In the genomic region with DNA sequence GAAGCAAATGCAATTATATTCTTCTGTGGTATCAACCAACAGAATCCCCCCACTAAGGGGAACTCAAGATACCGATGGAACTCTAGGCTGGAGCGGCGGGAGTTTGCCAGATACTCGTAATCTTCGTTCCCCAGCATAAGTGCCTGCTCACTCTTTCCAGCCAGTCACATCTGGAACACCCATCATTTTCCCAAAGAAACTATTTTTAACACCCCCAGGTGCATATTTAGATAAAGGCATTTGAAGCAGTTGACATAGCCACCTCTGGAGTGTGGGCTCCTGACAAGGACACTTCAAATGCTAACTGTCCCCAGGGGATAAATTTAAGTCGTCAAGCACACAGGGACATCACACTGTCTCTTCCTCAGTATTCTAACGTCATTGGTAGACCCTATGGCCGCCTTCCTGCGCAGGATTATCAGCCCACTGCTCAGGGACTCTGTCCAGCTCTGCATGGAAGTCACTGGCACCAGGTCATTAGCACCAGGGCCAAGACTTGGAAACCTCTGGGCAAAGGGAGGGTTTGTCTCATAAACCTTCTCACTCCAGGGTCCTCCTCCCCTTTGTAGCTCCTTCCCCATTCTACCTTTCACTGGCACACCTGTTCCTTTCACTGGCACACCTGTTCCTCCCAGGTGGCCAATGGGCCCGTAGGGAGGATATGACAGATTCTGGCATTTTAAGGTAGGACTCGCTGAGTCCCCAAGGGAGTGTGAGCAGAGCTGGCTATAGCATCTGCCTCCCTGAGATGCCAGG, we compare ENCODE assay signal across 1 cellular context.
TF ChIP-seq lines count a peak whose summit lies in the region.

No MANE protein-coding gene starts in this region.

TF ChIP-seq in K562, 482 proteins besides CTCF, POLR2A, EP300 and RAD21 (continued from another document and continues in another):
- TF ChIP-seq ZNF639 (CRISPR knock-in tag; conservative IDR thresholded peaks at IDR 0.05 in 1 of 2, IDR thresholded peaks at IDR 0.05 in 1 of 2), result peak in 1 of 2 experiments; percentile 55; a peak in 1 of 4 replicates
- TF ChIP-seq L3MBTL2 (IDR thresholded peaks at IDR 0.05), result peak; percentile 38
- peak; percentile 23 for TF ChIP-seq FOS (IDR thresholded peaks at IDR 0.05; ENCODE audit: extremely low read depth, insufficient read length)
- peak; percentile 82; the same call in 1 of the 2 replicates for TF ChIP-seq NCOA1 (IDR thresholded peaks at IDR 0.05; ENCODE audit: low read depth)
- peak; percentile 95 for TF ChIP-seq FOSL1 (tag; conservative IDR thresholded peaks at IDR 0.05)
- TF ChIP-seq, protein P1, sequence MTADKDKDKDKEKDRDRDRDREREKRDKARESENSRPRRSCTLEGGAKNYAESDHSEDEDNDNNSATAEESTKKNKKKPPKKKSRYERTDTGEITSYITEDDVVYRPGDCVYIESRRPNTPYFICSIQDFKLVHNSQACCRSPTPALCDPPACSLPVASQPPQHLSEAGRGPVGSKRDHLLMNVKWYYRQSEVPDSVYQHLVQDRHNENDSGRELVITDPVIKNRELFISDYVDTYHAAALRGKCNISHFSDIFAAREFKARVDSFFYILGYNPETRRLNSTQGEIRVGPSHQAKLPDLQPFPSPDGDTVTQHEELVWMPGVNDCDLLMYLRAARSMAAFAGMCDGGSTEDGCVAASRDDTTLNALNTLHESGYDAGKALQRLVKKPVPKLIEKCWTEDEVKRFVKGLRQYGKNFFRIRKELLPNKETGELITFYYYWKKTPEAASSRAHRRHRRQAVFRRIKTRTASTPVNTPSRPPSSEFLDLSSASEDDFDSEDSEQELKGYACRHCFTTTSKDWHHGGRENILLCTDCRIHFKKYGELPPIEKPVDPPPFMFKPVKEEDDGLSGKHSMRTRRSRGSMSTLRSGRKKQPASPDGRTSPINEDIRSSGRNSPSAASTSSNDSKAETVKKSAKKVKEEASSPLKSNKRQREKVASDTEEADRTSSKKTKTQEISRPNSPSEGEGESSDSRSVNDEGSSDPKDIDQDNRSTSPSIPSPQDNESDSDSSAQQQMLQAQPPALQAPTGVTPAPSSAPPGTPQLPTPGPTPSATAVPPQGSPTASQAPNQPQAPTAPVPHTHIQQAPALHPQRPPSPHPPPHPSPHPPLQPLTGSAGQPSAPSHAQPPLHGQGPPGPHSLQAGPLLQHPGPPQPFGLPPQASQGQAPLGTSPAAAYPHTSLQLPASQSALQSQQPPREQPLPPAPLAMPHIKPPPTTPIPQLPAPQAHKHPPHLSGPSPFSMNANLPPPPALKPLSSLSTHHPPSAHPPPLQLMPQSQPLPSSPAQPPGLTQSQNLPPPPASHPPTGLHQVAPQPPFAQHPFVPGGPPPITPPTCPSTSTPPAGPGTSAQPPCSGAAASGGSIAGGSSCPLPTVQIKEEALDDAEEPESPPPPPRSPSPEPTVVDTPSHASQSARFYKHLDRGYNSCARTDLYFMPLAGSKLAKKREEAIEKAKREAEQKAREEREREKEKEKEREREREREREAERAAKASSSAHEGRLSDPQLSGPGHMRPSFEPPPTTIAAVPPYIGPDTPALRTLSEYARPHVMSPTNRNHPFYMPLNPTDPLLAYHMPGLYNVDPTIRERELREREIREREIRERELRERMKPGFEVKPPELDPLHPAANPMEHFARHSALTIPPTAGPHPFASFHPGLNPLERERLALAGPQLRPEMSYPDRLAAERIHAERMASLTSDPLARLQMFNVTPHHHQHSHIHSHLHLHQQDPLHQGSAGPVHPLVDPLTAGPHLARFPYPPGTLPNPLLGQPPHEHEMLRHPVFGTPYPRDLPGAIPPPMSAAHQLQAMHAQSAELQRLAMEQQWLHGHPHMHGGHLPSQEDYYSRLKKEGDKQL (CRISPR knock-in tag; IDR thresholded peaks at IDR 0.05; ENCODE audit: borderline replicate concordance), result 0 out of 2 replicates have a peak, but pooled peaks have one; percentile 63
- peak; percentile 5 to 78; a peak in 1 of 4 replicates for TF ChIP-seq ETV6 (IDR thresholded peaks at IDR 0.05; ENCODE audit: borderline replicate concordance in 1 of 2, low read depth in 2 of 2, low read length in 1 of 2)
- no peak for TF ChIP-seq ETV6 (CRISPR knock-in tag; IDR thresholded peaks at IDR 0.05; ENCODE audit: borderline replicate concordance)
- TF ChIP-seq ZKSCAN8 (CRISPR knock-in tag; IDR thresholded peaks at IDR 0.05), result peak; percentile 71; the same call in 1 of the 2 replicates
- peak; percentile 8 to 68; a peak in 1 of 4 replicates for TF ChIP-seq FOXK2 (conservative IDR thresholded peaks at IDR 0.05 in 1 of 2, IDR thresholded peaks at IDR 0.05 in 1 of 2; ENCODE audit: low read depth in 2 of 2)
- no peak; the same call in 1 of the 2 replicates for TF ChIP-seq SMAD3 (CRISPR knock-in tag; conservative IDR thresholded peaks at IDR 0.05)
- peak; percentile 94 for TF ChIP-seq FOXM1 (IDR thresholded peaks at IDR 0.05; ENCODE audit: low read depth)
- TF ChIP-seq FOXM1 (CRISPR knock-in tag; IDR thresholded peaks at IDR 0.05; ENCODE audit: low read depth), result no peak
- no peak for TF ChIP-seq ZBTB1 (CRISPR knock-in tag; IDR thresholded peaks at IDR 0.05; ENCODE audit: borderline replicate concordance, low read depth)
- no peak for TF ChIP-seq XRCC4 (IDR thresholded peaks at IDR 0.05; ENCODE audit: extremely low read depth, insufficient read depth, insufficient read length)
- 0 out of 2 replicates have a peak, but pooled peaks have one; percentile 65 for TF ChIP-seq NBN (IDR thresholded peaks at IDR 0.05; ENCODE audit: low read depth)
- TF ChIP-seq MEF2D (tag; conservative IDR thresholded peaks at IDR 0.05; ENCODE audit: low read depth), result peak; percentile 99
- peak; percentile 48; the same call in 1 of the 2 replicates for TF ChIP-seq NR2C1 (IDR thresholded peaks at IDR 0.05)
- TF ChIP-seq NR2C1 (tag; IDR thresholded peaks at IDR 0.05), result peak; percentile 61
- TF ChIP-seq PRDM10 (IDR thresholded peaks at IDR 0.05; ENCODE audit: partially characterized antibody), result peak; percentile 72
- TF ChIP-seq MAFG (tag; conservative IDR thresholded peaks at IDR 0.05), result peak; percentile 50; the same call in 1 of the 2 replicates
- TF ChIP-seq, protein P2, sequence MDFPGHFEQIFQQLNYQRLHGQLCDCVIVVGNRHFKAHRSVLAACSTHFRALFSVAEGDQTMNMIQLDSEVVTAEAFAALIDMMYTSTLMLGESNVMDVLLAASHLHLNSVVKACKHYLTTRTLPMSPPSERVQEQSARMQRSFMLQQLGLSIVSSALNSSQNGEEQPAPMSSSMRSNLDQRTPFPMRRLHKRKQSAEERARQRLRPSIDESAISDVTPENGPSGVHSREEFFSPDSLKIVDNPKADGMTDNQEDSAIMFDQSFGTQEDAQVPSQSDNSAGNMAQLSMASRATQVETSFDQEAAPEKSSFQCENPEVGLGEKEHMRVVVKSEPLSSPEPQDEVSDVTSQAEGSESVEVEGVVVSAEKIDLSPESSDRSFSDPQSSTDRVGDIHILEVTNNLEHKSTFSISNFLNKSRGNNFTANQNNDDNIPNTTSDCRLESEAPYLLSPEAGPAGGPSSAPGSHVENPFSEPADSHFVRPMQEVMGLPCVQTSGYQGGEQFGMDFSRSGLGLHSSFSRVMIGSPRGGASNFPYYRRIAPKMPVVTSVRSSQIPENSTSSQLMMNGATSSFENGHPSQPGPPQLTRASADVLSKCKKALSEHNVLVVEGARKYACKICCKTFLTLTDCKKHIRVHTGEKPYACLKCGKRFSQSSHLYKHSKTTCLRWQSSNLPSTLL (IDR thresholded peaks at IDR 0.05), result no peak
- TF ChIP-seq ZNF766 (CRISPR knock-in tag; conservative IDR thresholded peaks at IDR 0.05), result peak; percentile 55; the same call in 1 of the 2 replicates
- TF ChIP-seq NCOR1 (IDR thresholded peaks at IDR 0.05), result peak; percentile 99
- TF ChIP-seq MAFK (IDR thresholded peaks at IDR 0.05; ENCODE audit: low read length), result peak; percentile 49; the same call in 1 of the 2 replicates
- TF ChIP-seq MEF2A (IDR thresholded peaks at IDR 0.05; ENCODE audit: control insufficient read depth, low read depth, low read length), result peak; percentile 100
- peak; percentile 98 for TF ChIP-seq TCF3 (CRISPR knock-in tag; IDR thresholded peaks at IDR 0.05)
- TF ChIP-seq CXXC5 (CRISPR knock-in tag; IDR thresholded peaks at IDR 0.05), result peak; percentile 82
- TF ChIP-seq BHLHE40 (IDR thresholded peaks at IDR 0.05; ENCODE audit: low read length), result peak; percentile 64
- TF ChIP-seq ARID1B (IDR thresholded peaks at IDR 0.05), result peak; percentile 98
- TF ChIP-seq ARHGAP35 (IDR thresholded peaks at IDR 0.05; ENCODE audit: partially characterized antibody), result peak; percentile 25
- TF ChIP-seq ZBTB7A (IDR thresholded peaks at IDR 0.05; ENCODE audit: borderline replicate concordance, control insufficient read depth, low read depth, low read length), result no peak; the same call in 1 of the 2 replicates
- TF ChIP-seq, protein P3, sequence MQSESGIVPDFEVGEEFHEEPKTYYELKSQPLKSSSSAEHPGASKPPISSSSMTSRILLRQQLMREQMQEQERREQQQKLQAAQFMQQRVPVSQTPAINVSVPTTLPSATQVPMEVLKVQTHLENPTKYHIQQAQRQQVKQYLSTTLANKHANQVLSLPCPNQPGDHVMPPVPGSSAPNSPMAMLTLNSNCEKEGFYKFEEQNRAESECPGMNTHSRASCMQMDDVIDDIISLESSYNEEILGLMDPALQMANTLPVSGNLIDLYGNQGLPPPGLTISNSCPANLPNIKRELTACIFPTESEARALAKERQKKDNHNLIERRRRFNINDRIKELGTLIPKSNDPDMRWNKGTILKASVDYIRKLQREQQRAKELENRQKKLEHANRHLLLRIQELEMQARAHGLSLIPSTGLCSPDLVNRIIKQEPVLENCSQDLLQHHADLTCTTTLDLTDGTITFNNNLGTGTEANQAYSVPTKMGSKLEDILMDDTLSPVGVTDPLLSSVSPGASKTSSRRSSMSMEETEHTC (IDR thresholded peaks at IDR 0.05), result peak; percentile 40; the same call in 1 of the 2 replicates
- no peak for TF ChIP-seq HNRNPLL (IDR thresholded peaks at IDR 0.05; ENCODE audit: low read depth, low read length, poor library complexity, severe bottlenecking)
- TF ChIP-seq SMAD4 (CRISPR knock-in tag; conservative IDR thresholded peaks at IDR 0.05), result peak; percentile 96
- peak; percentile 66; the same call in 1 of the 2 replicates for TF ChIP-seq ZNF584 (CRISPR knock-in tag; IDR thresholded peaks at IDR 0.05; ENCODE audit: low read depth)
- no peak for TF ChIP-seq KAT8 (IDR thresholded peaks at IDR 0.05; ENCODE audit: low read depth)
- TF ChIP-seq, protein P4, sequence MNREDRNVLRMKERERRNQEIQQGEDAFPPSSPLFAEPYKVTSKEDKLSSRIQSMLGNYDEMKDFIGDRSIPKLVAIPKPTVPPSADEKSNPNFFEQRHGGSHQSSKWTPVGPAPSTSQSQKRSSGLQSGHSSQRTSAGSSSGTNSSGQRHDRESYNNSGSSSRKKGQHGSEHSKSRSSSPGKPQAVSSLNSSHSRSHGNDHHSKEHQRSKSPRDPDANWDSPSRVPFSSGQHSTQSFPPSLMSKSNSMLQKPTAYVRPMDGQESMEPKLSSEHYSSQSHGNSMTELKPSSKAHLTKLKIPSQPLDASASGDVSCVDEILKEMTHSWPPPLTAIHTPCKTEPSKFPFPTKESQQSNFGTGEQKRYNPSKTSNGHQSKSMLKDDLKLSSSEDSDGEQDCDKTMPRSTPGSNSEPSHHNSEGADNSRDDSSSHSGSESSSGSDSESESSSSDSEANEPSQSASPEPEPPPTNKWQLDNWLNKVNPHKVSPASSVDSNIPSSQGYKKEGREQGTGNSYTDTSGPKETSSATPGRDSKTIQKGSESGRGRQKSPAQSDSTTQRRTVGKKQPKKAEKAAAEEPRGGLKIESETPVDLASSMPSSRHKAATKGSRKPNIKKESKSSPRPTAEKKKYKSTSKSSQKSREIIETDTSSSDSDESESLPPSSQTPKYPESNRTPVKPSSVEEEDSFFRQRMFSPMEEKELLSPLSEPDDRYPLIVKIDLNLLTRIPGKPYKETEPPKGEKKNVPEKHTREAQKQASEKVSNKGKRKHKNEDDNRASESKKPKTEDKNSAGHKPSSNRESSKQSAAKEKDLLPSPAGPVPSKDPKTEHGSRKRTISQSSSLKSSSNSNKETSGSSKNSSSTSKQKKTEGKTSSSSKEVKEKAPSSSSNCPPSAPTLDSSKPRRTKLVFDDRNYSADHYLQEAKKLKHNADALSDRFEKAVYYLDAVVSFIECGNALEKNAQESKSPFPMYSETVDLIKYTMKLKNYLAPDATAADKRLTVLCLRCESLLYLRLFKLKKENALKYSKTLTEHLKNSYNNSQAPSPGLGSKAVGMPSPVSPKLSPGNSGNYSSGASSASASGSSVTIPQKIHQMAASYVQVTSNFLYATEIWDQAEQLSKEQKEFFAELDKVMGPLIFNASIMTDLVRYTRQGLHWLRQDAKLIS (CRISPR knock-in tag; IDR thresholded peaks at IDR 0.05), result peak; percentile 54; the same call in 1 of the 2 replicates
